Comparison of ENCODE assay signal across 1 cellular context in genomic region chr17:47208744-47209488, GRCh38.
A peak's percentile ranks its signal among the peaks of the same experiment; 100 is the strongest.
TF ChIP-seq lines count a peak whose summit lies in the region.

MYL4 (plus strand) TSS chr17:47209348; CDS start chr17:47209423, 75 bp downstream.

TF ChIP-seq in K562, 482 proteins besides CTCF, POLR2A, EP300 and RAD21 (continued from another document and continues in another):
- TF ChIP-seq U2AF1 (optimal IDR thresholded peaks at IDR 0.05; ENCODE audit: low read depth, low read length) (no peak), TBP (optimal IDR thresholded peaks at IDR 0.05; ENCODE audit: low read depth, low read length) (peak; percentile 67), SFPQ (IDR thresholded peaks at IDR 0.05; ENCODE audit: low read depth, low read length) (no peak), RFX1 (IDR thresholded peaks at IDR 0.05) (no peak), ATF1 (CRISPR knock-in tag; IDR thresholded peaks at IDR 0.05) (no peak), ATF1 (tag; IDR thresholded peaks at IDR 0.05) (peak; percentile 6; the same call in 1 of the 2 replicates), HDAC6 (IDR thresholded peaks at IDR 0.05; ENCODE audit: low read depth, low read length) (no peak), KLF10 (CRISPR knock-in tag; IDR thresholded peaks at IDR 0.05) (no peak), ZNF551 (CRISPR knock-in tag; IDR thresholded peaks at IDR 0.05) (no peak), MEIS2 (IDR thresholded peaks at IDR 0.05; ENCODE audit: partially characterized antibody) (peak; percentile 50), NRF1 (conservative IDR thresholded peaks at IDR 0.05 in 1 of 2, IDR thresholded peaks at IDR 0.05 in 1 of 2) (peak; percentile 46 to 56), FOXO4 (CRISPR knock-in tag; IDR thresholded peaks at IDR 0.05) (no peak), MEF2A (IDR thresholded peaks at IDR 0.05; ENCODE audit: control insufficient read depth, low read depth, low read length) (no peak), KLF6 (CRISPR knock-in tag; IDR thresholded peaks at IDR 0.05; ENCODE audit: borderline replicate concordance) (no peak), CBFA2T3 (IDR thresholded peaks at IDR 0.05) (peak; percentile 70), CTCFL (IDR thresholded peaks at IDR 0.05; ENCODE audit: borderline replicate concordance, insufficient read depth, low read depth, low read length, poor library complexity, severe bottlenecking) (no peak), SIN3A (IDR thresholded peaks at IDR 0.05; ENCODE audit: borderline replicate concordance in 2 of 2, control insufficient read depth in 1 of 2, low read depth in 2 of 2, low read length in 2 of 2) (0 out of 4 replicates have a peak, but pooled peaks of 1 of the 2 experiments have one; percentile 32), CSDE1 (IDR thresholded peaks at IDR 0.05) (peak in 1 of 2 experiments; percentile 23; a peak in 1 of 4 replicates), ZNF253 (CRISPR knock-in tag; conservative IDR thresholded peaks at IDR 0.05) (no peak), IRF1 (CRISPR knock-in tag; IDR thresholded peaks at IDR 0.05; ENCODE audit: borderline replicate concordance) (no peak), NFE2L1 (tag; IDR thresholded peaks at IDR 0.05; ENCODE audit: borderline replicate concordance, low read depth) (no peak), CREB5 (CRISPR knock-in tag; IDR thresholded peaks at IDR 0.05) (no peak), YBX1 (IDR thresholded peaks at IDR 0.05) (no peak), ETV6 (IDR thresholded peaks at IDR 0.05; ENCODE audit: borderline replicate concordance in 1 of 2, low read depth in 2 of 2, low read length in 1 of 2) (no peak), ETV6 (CRISPR knock-in tag; IDR thresholded peaks at IDR 0.05; ENCODE audit: borderline replicate concordance) (no peak), BCOR (IDR thresholded peaks at IDR 0.05) (0 out of 2 replicates have a peak, but pooled peaks have one; percentile 43), REST (CRISPR knock-in tag; IDR thresholded peaks at IDR 0.05; ENCODE audit: low read depth) (no peak), RBM39 (optimal IDR thresholded peaks at IDR 0.05; ENCODE audit: low read depth, low read length) (no peak), FOXK1 (CRISPR knock-in tag; IDR thresholded peaks at IDR 0.05; ENCODE audit: borderline replicate concordance) (no peak), MGA (IDR thresholded peaks at IDR 0.05) (no peak), ZNF324 (CRISPR knock-in tag; IDR thresholded peaks at IDR 0.05) (no peak), MYC (IDR thresholded peaks at IDR 0.05; ENCODE audit: low read depth, low read length) (no peak), MYC (CRISPR knock-in tag; IDR thresholded peaks at IDR 0.05; ENCODE audit: borderline replicate concordance, low read depth) (no peak), NCOA6 (IDR thresholded peaks at IDR 0.05) (no peak), ZSCAN29 (IDR thresholded peaks at IDR 0.05) (no peak), BRCA1 (IDR thresholded peaks at IDR 0.05) (no peak), BRCA1 (CRISPR knock-in tag; IDR thresholded peaks at IDR 0.05) (no peak), POLR2G (IDR thresholded peaks at IDR 0.05; ENCODE audit: low read depth, low read length) (peak; percentile 46; the same call in 1 of the 2 replicates), XRCC4 (IDR thresholded peaks at IDR 0.05; ENCODE audit: extremely low read depth, insufficient read depth, insufficient read length) (no peak), THRAP3 (IDR thresholded peaks at IDR 0.05; ENCODE audit: borderline replicate concordance) (no peak)
